ENCODE assay signal across 17 cellular contexts in genomic region chr12:19465711-19466110, GRCh38. TPM values are rescaled to one million over a fixed set of nuclear protein-coding genes. Genes with fewer than 3 reads are reported as not detected.
A peak's percentile ranks its signal among the peaks of the same experiment; 100 is the strongest.
DNase-seq lines count a peak whose midpoint lies in the region; ATAC-seq and TF ChIP-seq lines count a peak whose summit lies in the region.
"Had no signal": no experiment of that assay in that cellular context is flagged by ENCODE, and none has a peak within 500 bp of the region (broad histone marks: within the 10 kb centered on the region; RNA-seq: fewer than 3 reads in every experiment).

No MANE protein-coding gene starts in this region.

- no peak for ATAC-seq in WTC11
- ATAC-seq in GM21717 (IDR thresholded peaks at IDR 0.05; ENCODE audit: unreplicated experiment), result no peak
- ATAC-seq in aorta (ENCODE audit: low FRiP score), result no peak

- H3K9me3 Mint-ChIP-seq in activated T-cell treated with anti-CD3 and anti-CD28 coated beads, Interleukin-2, amount 50 U/mL, for 24 hours, result no peaks in the 10 kb centered on the region
- peaks cover 7% of the 10 kb centered on the region; the same call in 1 of the 2 replicates for H3K9me3 Mint-ChIP-seq in WTC11
- H3K9me3 Mint-ChIP-seq in endodermal cell, result no peaks in the 10 kb centered on the region
- H3K9me3 Mint-ChIP-seq: CD8-positive, alpha-beta memory T cell had no signal

- TF ChIP-seq CTCF in WTC11 (IDR thresholded peaks at IDR 0.05), result no peak
- no peak for TF ChIP-seq CTCF in endodermal cell (conservative IDR thresholded peaks at IDR 0.05)
- no peak for TF ChIP-seq CTCF in tibial artery (IDR thresholded peaks at IDR 0.05)

- H3K4me1 ChIP-seq in endodermal cell (ENCODE audit: control insufficient read depth, insufficient read depth, low read length), result no peaks in the 10 kb centered on the region
- peaks cover 0 to 55% (median 12%) of the 10 kb centered on the region in 4 donors for H3K4me1 ChIP-seq in tibial artery
- H3K4me1 ChIP-seq in aorta (ENCODE audit: control insufficient read depth in 1 of 2, insufficient read depth in 2 of 2, low read length in 2 of 2), result peaks cover 3 to 10% of the 10 kb centered on the region in 2 donors
- H3K4me1 ChIP-seq: BLaER1, Caco-2 had no signal

- H3K27me3 Mint-ChIP-seq in activated T-cell treated with anti-CD3 and anti-CD28 coated beads, Interleukin-2, amount 50 U/mL, for 24 hours, result no peaks in the 10 kb centered on the region
- no peaks in the 10 kb centered on the region for H3K27me3 Mint-ChIP-seq in WTC11 (ENCODE audit: low read depth)
- no peaks in the 10 kb centered on the region for H3K27me3 Mint-ChIP-seq in endodermal cell (ENCODE audit: insufficient read depth)
- H3K27me3 Mint-ChIP-seq: CD8-positive, alpha-beta memory T cell had no signal

- 92 to 95% methylated on average over 4 to 6 of the region's 6 CpGs for WGBS in endodermal cell (ENCODE audit: insufficient coverage in 1 of 2, insufficient read length in 1 of 2), 2 experiments
- 40 to 50% methylated on average over 6 of the region's 6 CpGs for WGBS in aorta, 2 donors

- H3K27me3 ChIP-seq in endodermal cell (ENCODE audit: control insufficient read depth, insufficient read depth, low read length, poor library complexity, severe bottlenecking), result no peaks in the 10 kb centered on the region
- H3K27me3 ChIP-seq in tibial artery, result no peaks in the 10 kb centered on the region
- no peaks in the 10 kb centered on the region for H3K27me3 ChIP-seq in aorta (ENCODE audit: control insufficient read depth in 1 of 2, insufficient read depth in 2 of 2, low read length in 1 of 2)
- H3K27me3 ChIP-seq: BLaER1 had no signal

- intact Hi-C loops in tibial artery (cut with DNase I; ENCODE audit: low total_unique reads), result no loop called here
- intact Hi-C loops in aorta (cut with DNase I), result no loop called here

- no peak overlapping the region for H3K4me3 Mint-ChIP-seq in activated T-cell treated with anti-CD3 and anti-CD28 coated beads, Interleukin-2, amount 50 U/mL, for 24 hours
- H3K4me3 Mint-ChIP-seq in WTC11 (no peak overlapping the region), endodermal cell (no peak overlapping the region)
- H3K4me3 Mint-ChIP-seq: CD8-positive, alpha-beta memory T cell had no signal

- H3K9ac ChIP-seq in endodermal cell (ENCODE audit: extremely low read depth, low read length, poor library complexity, severe bottlenecking), result no peak overlapping the region
- H3K9ac ChIP-seq: BLaER1 had no signal

- H3K4me1 Mint-ChIP-seq in activated T-cell treated with anti-CD3 and anti-CD28 coated beads, Interleukin-2, amount 50 U/mL, for 24 hours (ENCODE audit: low read depth), result peaks cover 52% of the 10 kb centered on the region
- peaks cover 4% of the 10 kb centered on the region for H3K4me1 Mint-ChIP-seq in WTC11
- H3K4me1 Mint-ChIP-seq in endodermal cell, result peaks cover 3% of the 10 kb centered on the region

- H3K36me3 Mint-ChIP-seq in activated T-cell treated with anti-CD3 and anti-CD28 coated beads, Interleukin-2, amount 50 U/mL, for 24 hours (ENCODE audit: low read depth), result peaks cover 86% of the 10 kb centered on the region
- H3K36me3 Mint-ChIP-seq in WTC11, result peaks cover 66% of the 10 kb centered on the region
- H3K36me3 Mint-ChIP-seq in endodermal cell (ENCODE audit: low read depth), result peaks cover 82% of the 10 kb centered on the region

- CTCF ChIA-PET in WTC11 (lab: Charles Lee), result interaction anchor here (0.6 kb wide), 1 partner anchor 307 kb away, joined by 3 read pairs; no protein-coding TSS in a partner anchor

- DNase-seq in activated T-cell treated with anti-CD3 and anti-CD28 coated beads, Interleukin-2, amount 50 U/mL, for 24 hours, result no peak
- DNase-seq in activated T-cell treated with anti-CD3 and anti-CD28 coated beads for 4 hours, result no peak
- DNase-seq in WTC11 (ENCODE audit: low spot score), result no peak
- no peak for DNase-seq in endodermal cell
- no peak for DNase-seq in tibial artery
- no peak for DNase-seq in aorta
- no peak for DNase-seq in DMS79 treated with DMSO at 0.1 percent for 48 hours (lab: John Stamatoyannopoulos, UW)
- DNase-seq: AML-193; Caco-2; CD8-positive, alpha-beta memory T cell; GOT3; KG1 had no signal

- H3K4me3 ChIP-seq in endodermal cell (ENCODE audit: low read length) (no peak overlapping the region), tibial artery (no peak overlapping the region), aorta (ENCODE audit: low read length in 2 of 2) (no peak overlapping the region)
- H3K4me3 ChIP-seq: BLaER1, HAP-1 had no signal

- POLR2A ChIA-PET in WTC11 (lab: Charles Lee), result no interaction called here

- H3K27ac Mint-ChIP-seq in activated T-cell treated with anti-CD3 and anti-CD28 coated beads, Interleukin-2, amount 50 U/mL, for 24 hours, result peak overlapping the region; percentile 51
- H3K27ac Mint-ChIP-seq in WTC11, result peak overlapping the region; percentile 92
- H3K27ac Mint-ChIP-seq in endodermal cell, result peak overlapping the region; percentile 27

- H3K9me3 ChIP-seq in endodermal cell (ENCODE audit: control insufficient read depth, low read length) (peaks cover 5% of the 10 kb centered on the region), tibial artery (no peaks in the 10 kb centered on the region), aorta (ENCODE audit: control insufficient read depth, low read length) (no peaks in the 10 kb centered on the region)
- H3K9me3 ChIP-seq: BLaER1, Caco-2, HAP-1 had no signal

- H3K27ac ChIP-seq in endodermal cell (ENCODE audit: low read depth, low read length), result no peak overlapping the region
- H3K27ac ChIP-seq in tibial artery, result peak overlapping the region; percentile 19 to 61
- H3K27ac ChIP-seq in aorta (ENCODE audit: low read depth in 1 of 2, low read length in 2 of 2), result peak overlapping the region in 1 of 2 donors; percentile 36
- H3K27ac ChIP-seq: 22Rv1, BLaER1, HL-60 had no signal

- peaks cover 71% of the 10 kb centered on the region for H3K36me3 ChIP-seq in endodermal cell (ENCODE audit: control insufficient read depth, insufficient read depth, low read length)
- H3K36me3 ChIP-seq in tibial artery, result peaks cover 0 to 5% (median 4%) of the 10 kb centered on the region in 3 donors
- no peaks in the 10 kb centered on the region for H3K36me3 ChIP-seq in aorta (ENCODE audit: control insufficient read depth in 1 of 2, insufficient read depth in 2 of 2, low read length in 1 of 2)

TF ChIP-seq in WTC11, 78 proteins besides CTCF, POLR2A, EP300 and RAD21 (continues in another document):
- TF ChIP-seq TCF7 (CRISPR knock-in tag; IDR thresholded peaks at IDR 0.05; ENCODE audit: low read depth), result no peak
- no peak for TF ChIP-seq USF1 (CRISPR knock-in tag; IDR thresholded peaks at IDR 0.05)
- no peak for TF ChIP-seq ZNF263 (CRISPR knock-in tag; IDR thresholded peaks at IDR 0.05; ENCODE audit: low read depth)
- TF ChIP-seq, protein P1, sequence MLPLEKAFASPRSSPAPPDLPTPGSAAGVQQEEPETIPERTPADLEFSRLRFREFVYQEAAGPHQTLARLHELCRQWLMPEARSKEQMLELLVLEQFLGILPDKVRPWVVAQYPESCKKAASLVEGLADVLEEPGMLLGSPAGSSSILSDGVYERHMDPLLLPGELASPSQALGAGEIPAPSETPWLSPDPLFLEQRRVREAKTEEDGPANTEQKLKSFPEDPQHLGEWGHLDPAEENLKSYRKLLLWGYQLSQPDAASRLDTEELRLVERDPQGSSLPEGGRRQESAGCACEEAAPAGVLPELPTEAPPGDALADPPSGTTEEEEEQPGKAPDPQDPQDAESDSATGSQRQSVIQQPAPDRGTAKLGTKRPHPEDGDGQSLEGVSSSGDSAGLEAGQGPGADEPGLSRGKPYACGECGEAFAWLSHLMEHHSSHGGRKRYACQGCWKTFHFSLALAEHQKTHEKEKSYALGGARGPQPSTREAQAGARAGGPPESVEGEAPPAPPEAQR (CRISPR knock-in tag; IDR thresholded peaks at IDR 0.05), result no peak
- no peak for TF ChIP-seq ZNF121 (CRISPR knock-in tag; IDR thresholded peaks at IDR 0.05)
- TF ChIP-seq CREM (CRISPR knock-in tag; IDR thresholded peaks at IDR 0.05), result no peak
- no peak for TF ChIP-seq MXD4 (CRISPR knock-in tag; IDR thresholded peaks at IDR 0.05; ENCODE audit: borderline replicate concordance)
- TF ChIP-seq, protein P2, sequence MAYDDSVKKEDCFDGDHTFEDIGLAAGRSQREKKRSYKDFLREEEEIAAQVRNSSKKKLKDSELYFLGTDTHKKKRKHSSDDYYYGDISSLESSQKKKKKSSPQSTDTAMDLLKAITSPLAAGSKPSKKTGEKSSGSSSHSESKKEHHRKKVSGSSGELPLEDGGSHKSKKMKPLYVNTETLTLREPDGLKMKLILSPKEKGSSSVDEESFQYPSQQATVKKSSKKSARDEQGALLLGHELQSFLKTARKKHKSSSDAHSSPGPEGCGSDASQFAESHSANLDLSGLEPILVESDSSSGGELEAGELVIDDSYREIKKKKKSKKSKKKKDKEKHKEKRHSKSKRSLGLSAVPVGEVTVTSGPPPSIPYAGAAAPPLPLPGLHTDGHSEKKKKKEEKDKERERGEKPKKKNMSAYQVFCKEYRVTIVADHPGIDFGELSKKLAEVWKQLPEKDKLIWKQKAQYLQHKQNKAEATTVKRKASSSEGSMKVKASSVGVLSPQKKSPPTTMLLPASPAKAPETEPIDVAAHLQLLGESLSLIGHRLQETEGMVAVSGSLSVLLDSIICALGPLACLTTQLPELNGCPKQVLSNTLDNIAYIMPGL (CRISPR knock-in tag; IDR thresholded peaks at IDR 0.05), result no peak
- no peak for TF ChIP-seq FOXJ3 (CRISPR knock-in tag; IDR thresholded peaks at IDR 0.05; ENCODE audit: borderline replicate concordance)
- no peak for TF ChIP-seq ZNF219 (CRISPR knock-in tag; IDR thresholded peaks at IDR 0.05; ENCODE audit: borderline replicate concordance)
- TF ChIP-seq ESRRA (CRISPR knock-in tag; IDR thresholded peaks at IDR 0.05; ENCODE audit: borderline replicate concordance), result no peak
- TF ChIP-seq ZBTB21 (CRISPR knock-in tag; IDR thresholded peaks at IDR 0.05; ENCODE audit: borderline replicate concordance), result no peak
- no peak for TF ChIP-seq HMGA2 (CRISPR knock-in tag; IDR thresholded peaks at IDR 0.05)
- no peak for TF ChIP-seq ZNF396 (CRISPR knock-in tag; IDR thresholded peaks at IDR 0.05; ENCODE audit: borderline replicate concordance)
- TF ChIP-seq RORB (CRISPR knock-in tag; IDR thresholded peaks at IDR 0.05), result no peak
- TF ChIP-seq MAX (CRISPR knock-in tag; IDR thresholded peaks at IDR 0.05), result no peak

RNA-seq across cellular contexts. Expression of gene AEBP2, which starts 26.4 kb away (rescaled TPM):
- total RNA-seq in WTC11 (2021) (61.9 to 69.9 TPM (median 65.9 TPM) in 3 replicates), endodermal cell (10 to 100 TPM; 37.8 to 78.4 TPM), aorta (10 to 100 TPM; 74.3 to 89.0 TPM)
- polyA plus RNA-seq in endodermal cell (2013, experiment 1 of 2), result 20.0 TPM
- 18.9 TPM for polyA plus RNA-seq in endodermal cell (2013, experiment 2 of 2)
- polyA plus RNA-seq in aorta, result 10 to 100 TPM; 24.8 to 25.3 TPM

Comparison
In these comparisons a context has a peak if more than half of its experiments do, and no peak if none do; other contexts are left out.
1. H3K27ac Mint-ChIP-seq: peak in every context shown above with its lines; median percentile 92 in WTC11; 51 in activated T-cell treated with anti-CD3 and anti-CD28 coated beads, Interleukin-2, amount 50 U/mL, for 24 hours; 27 in endodermal cell.